1 cellular context compared by ENCODE assay signal in the genomic region with DNA sequence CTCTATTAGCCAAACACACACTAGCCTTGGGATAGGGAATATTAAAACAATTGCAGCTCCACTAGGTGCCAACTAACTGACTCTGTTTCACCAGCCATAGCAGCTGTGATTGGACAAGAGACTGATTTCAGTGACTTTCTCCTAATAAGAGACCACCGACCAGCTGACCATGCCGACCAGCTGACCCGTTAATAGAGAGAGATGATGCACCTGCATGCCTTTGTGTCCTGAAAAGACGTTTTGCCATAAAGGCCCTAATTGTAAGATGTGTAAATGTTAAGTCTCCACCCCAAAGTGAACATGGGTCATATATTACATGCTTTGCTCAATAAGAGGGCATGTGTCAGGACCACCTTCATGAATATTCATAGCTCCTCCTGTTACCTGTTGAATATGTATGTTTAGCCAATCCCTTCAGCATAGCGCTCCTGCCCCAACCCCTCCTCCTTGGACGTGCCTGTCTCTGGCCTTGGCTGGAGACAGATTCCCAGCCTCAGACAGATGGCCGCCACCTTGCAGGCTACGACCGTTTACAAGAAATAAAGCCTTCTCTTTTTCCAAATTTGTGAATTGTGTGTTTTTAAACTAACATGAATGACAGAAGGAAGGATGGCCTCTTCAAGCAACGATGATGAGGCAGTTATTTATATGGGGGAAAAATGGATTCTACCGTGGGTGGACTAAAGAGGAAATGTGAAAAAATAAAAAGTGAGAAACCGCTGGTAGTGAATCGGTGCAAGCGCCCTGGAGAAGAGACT.
A peak's percentile ranks its signal among the peaks of the same experiment; 100 is the strongest.
TF ChIP-seq lines count a peak whose summit lies in the region.

No MANE protein-coding gene starts in this region.

TF ChIP-seq in HepG2, 621 proteins besides CTCF, POLR2A, EP300 and RAD21:
- TF ChIP-seq, protein P1, sequence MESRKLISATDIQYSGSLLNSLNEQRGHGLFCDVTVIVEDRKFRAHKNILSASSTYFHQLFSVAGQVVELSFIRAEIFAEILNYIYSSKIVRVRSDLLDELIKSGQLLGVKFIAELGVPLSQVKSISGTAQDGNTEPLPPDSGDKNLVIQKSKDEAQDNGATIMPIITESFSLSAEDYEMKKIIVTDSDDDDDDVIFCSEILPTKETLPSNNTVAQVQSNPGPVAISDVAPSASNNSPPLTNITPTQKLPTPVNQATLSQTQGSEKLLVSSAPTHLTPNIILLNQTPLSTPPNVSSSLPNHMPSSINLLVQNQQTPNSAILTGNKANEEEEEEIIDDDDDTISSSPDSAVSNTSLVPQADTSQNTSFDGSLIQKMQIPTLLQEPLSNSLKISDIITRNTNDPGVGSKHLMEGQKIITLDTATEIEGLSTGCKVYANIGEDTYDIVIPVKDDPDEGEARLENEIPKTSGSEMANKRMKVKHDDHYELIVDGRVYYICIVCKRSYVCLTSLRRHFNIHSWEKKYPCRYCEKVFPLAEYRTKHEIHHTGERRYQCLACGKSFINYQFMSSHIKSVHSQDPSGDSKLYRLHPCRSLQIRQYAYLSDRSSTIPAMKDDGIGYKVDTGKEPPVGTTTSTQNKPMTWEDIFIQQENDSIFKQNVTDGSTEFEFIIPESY (CRISPR knock-in tag; IDR thresholded peaks at IDR 0.05), result peak; percentile 74
- TF ChIP-seq ZBTB38 (CRISPR knock-in tag; IDR thresholded peaks at IDR 0.05) (peak; percentile 11), SKI (IDR thresholded peaks at IDR 0.05; ENCODE audit: partially characterized antibody) (peak; percentile 61), CHD4 (IDR thresholded peaks at IDR 0.05; ENCODE audit: borderline replicate concordance, low read length) (no peak)
